ENCODE assay signal across 8 cellular contexts in genomic region chr17:38872671-38873385, GRCh38. TPM values are rescaled to one million over a fixed set of nuclear protein-coding genes. Genes with fewer than 3 reads are reported as not detected.
DNase-seq lines count a peak whose midpoint lies in the region; ATAC-seq and TF ChIP-seq lines count a peak whose summit lies in the region.

No MANE protein-coding gene starts in this region.

- peaks cover 15% of the 10 kb centered on the region for H4K20me1 ChIP-seq in PC-3 (ENCODE audit: low read length)

- TF ChIP-seq CTCF in PC-3 (conservative IDR thresholded peaks at IDR 0.05; ENCODE audit: low read depth, low read length) (no peak), endothelial cell (IDR thresholded peaks at IDR 0.05; ENCODE audit: unreplicated experiment) (no peak), psoas muscle (IDR thresholded peaks at IDR 0.05) (no peak)

- no peak overlapping the region for H3K27ac ChIP-seq in PC-3 (ENCODE audit: low read length)
- H3K27ac ChIP-seq in psoas muscle = peak overlapping the region; percentile 85

- H2AFZ ChIP-seq in PC-3 (ENCODE audit: low read length) = no peak overlapping the region

- POLR2A ChIA-PET in PC-3 (lab: Charles Lee; ENCODE audit: unreplicated experiment) = no interaction called here

- no peak overlapping the region for H3K9ac ChIP-seq in PC-3 (ENCODE audit: low read length)

- no TSS peak for BruUV-seq in PC-3 (replicated peaks; lab: Mats Ljungman, UMichigan)

- H3K27me3 Mint-ChIP-seq in endothelial cell (ENCODE audit: unreplicated experiment) = peaks cover 33% of the 10 kb centered on the region

- no peaks in the 10 kb centered on the region for H3K9me2 ChIP-seq in PC-3 (replicated peaks; ENCODE audit: low read length)

- H3K36me3 ChIP-seq in PC-3 (ENCODE audit: low read depth, low read length) = no peaks in the 10 kb centered on the region
- peaks cover 0 to 2% of the 10 kb centered on the region in 2 donors for H3K36me3 ChIP-seq in psoas muscle (ENCODE audit: insufficient read depth in 1 of 2, low read depth in 1 of 2)
- peaks cover 4% of the 10 kb centered on the region; the same call in 1 of the 2 replicates for H3K36me3 ChIP-seq in H7 (replicated peaks; ENCODE audit: control insufficient read depth, insufficient read depth, low read length)

- no peak for ATAC-seq in PC-3
- no peak for ATAC-seq in psoas muscle
- no peak for ATAC-seq in GM18511 (IDR thresholded peaks at IDR 0.05; ENCODE audit: unreplicated experiment)
- no peak for ATAC-seq in GM21515 (IDR thresholded peaks at IDR 0.05; ENCODE audit: unreplicated experiment)

- DNase-seq in DMS53 treated with DMSO at 0.1 percent for 48 hours (lab: John Stamatoyannopoulos, UW; ENCODE audit: unreplicated experiment) = peak; percentile 32
- DNase-seq in PC-3 = no peak
- DNase-seq in endothelial cell (ENCODE audit: low spot score) = no peak
- DNase-seq in psoas muscle = no peak
- DNase-seq in C1 segment of cervical spinal cord (lab: John Stamatoyannopoulos, UW) = no peak
- no peak for DNase-seq in H7

- H3K4me1 ChIP-seq in PC-3 (ENCODE audit: insufficient read depth, low read length) (peaks cover 25% of the 10 kb centered on the region), psoas muscle (peaks cover 35% of the 10 kb centered on the region)

- intact Hi-C loops in PC-3 (cut with micrococcal nuclease) (no loop called here), psoas muscle (cut with DNase I) (loop anchor here in 1 of 2 donors (5.0 kb wide), 1 partner anchor 34 kb away; no protein-coding TSS in a partner anchor)

- H3K4me1 Mint-ChIP-seq in endothelial cell (ENCODE audit: unreplicated experiment) = peaks cover 40% of the 10 kb centered on the region

- H3K4me2 ChIP-seq in PC-3 (ENCODE audit: low read length) = peak overlapping the region; percentile 84

- H3K27me3 ChIP-seq in PC-3 (ENCODE audit: low read length) (no peaks in the 10 kb centered on the region), psoas muscle (ENCODE audit: insufficient read depth in 3 of 3, low read length in 2 of 3) (no peaks in the 10 kb centered on the region), H7 (ENCODE audit: control insufficient read depth, insufficient read depth, low read length) (no peaks in the 10 kb centered on the region)

- CTCF ChIA-PET in PC-3 (lab: Charles Lee) = no interaction called here

- H3K79me2 ChIP-seq in PC-3 (ENCODE audit: low read length) = peaks cover 70% of the 10 kb centered on the region

- no peaks in the 10 kb centered on the region for H3F3A ChIP-seq in PC-3 (ENCODE audit: low read length, unreplicated experiment)

- H3K4me3 ChIP-seq in PC-3 (ENCODE audit: low read length) (peak overlapping the region; percentile 98; the same call in 1 of the 2 replicates), psoas muscle (peak overlapping the region; percentile 93), H7 (ENCODE audit: insufficient read depth, low read depth, low read length) (no peak overlapping the region)

- 47 to 53% (median 48%) methylated on average over 9 of the region's 9 CpGs for WGBS in psoas muscle, 3 donors

- H3K27ac Mint-ChIP-seq in endothelial cell (ENCODE audit: unreplicated experiment) = no peak overlapping the region

- no peaks in the 10 kb centered on the region for H3K9me3 Mint-ChIP-seq in endothelial cell (ENCODE audit: unreplicated experiment)

- peak overlapping the region; percentile 37 for H3K4me3 Mint-ChIP-seq in endothelial cell (ENCODE audit: unreplicated experiment)

- no peaks in the 10 kb centered on the region for H3K9me3 ChIP-seq in PC-3 (ENCODE audit: low read length)
- no peaks in the 10 kb centered on the region for H3K9me3 ChIP-seq in psoas muscle

- H3K36me3 Mint-ChIP-seq in endothelial cell (ENCODE audit: low read depth, unreplicated experiment) = peaks cover 13% of the 10 kb centered on the region

RNA-seq across cellular contexts. Expression of gene LASP1, which starts 3.0 kb away (rescaled TPM):
- total RNA-seq in PC-3 (2014; rRNA removed) (106 and 120 TPM in 2 replicates), endothelial cell (ENCODE audit: unreplicated experiment) (146 TPM), psoas muscle (10 to 100 TPM; 14.6 to 20.1 (median 17.2) TPM)
- polyA plus RNA-seq in psoas muscle = 10 to 100 TPM in 2 of 3 donors, 1 to 10 TPM in 1; 8.6 to 14.0 (median 10.9) TPM
- total RNA-seq in H7 (2014; rRNA removed; shearing (Covaris generic)) = 122 and 149 TPM in 2 replicates

RNA-seq across cellular contexts. Expression of gene RPL23, which starts 19.3 kb away (rescaled TPM):
- total RNA-seq in PC-3 (2014; rRNA removed) = 807 and 1,110 TPM in 2 replicates
- total RNA-seq in endothelial cell (ENCODE audit: unreplicated experiment) = 2,464 TPM
- total RNA-seq in psoas muscle = 1,000 to 10,000 TPM in 1 of 4 donors, 100 to 1,000 TPM in 3; 816 to 1,006 (median 921) TPM
- polyA plus RNA-seq in psoas muscle = 1,000 to 10,000 TPM; 1,675 to 2,332 (median 1,765) TPM
- 1,201 and 1,441 TPM in 2 replicates for total RNA-seq in H7 (2014; rRNA removed; shearing (Covaris generic))

RNA-seq across cellular contexts. Expression of gene CWC25, which starts 47.7 kb away (rescaled TPM):
- total RNA-seq in PC-3 (2014; rRNA removed) = 11.8 and 15.0 TPM in 2 replicates
- 18.1 TPM for total RNA-seq in endothelial cell (ENCODE audit: unreplicated experiment)
- 10 to 100 TPM in 3 of 4 donors, 1 to 10 TPM in 1; 9.7 to 21.3 (median 15.3) TPM for total RNA-seq in psoas muscle
- 10 to 100 TPM; 13.5 to 22.0 (median 15.0) TPM for polyA plus RNA-seq in psoas muscle
- total RNA-seq in H7 (2014; rRNA removed; shearing (Covaris generic)) = 8.2 and 9.6 TPM in 2 replicates
